ENCODE assay signal across 33 cellular contexts in genomic region chr3:127026661-127027060, GRCh38.
"Had no signal": no experiment of that assay in that cellular context is flagged by ENCODE, and none has a peak within 500 bp of the region (broad histone marks: within the 10 kb centered on the region; RNA-seq: fewer than 3 reads in every experiment).

No MANE protein-coding gene starts in this region.

- H3K27ac ChIP-seq: ascending aorta, cardiac muscle cell, SJCRH30, SK-N-MC, WERI-Rb-1 had no signal

- H3K9me3 Mint-ChIP-seq: activated CD4-positive, alpha-beta T cell treated with anti-CD3 and anti-CD28 coated beads, Interleukin-2, amount 10 ng/mL, durations not matched to agents 24 days and 14 days; activated CD8-positive, alpha-beta T cell treated with anti-CD3 and anti-CD28 coated beads for 36 hours; activated naive CD8-positive, alpha-beta T cell treated with anti-CD3 and anti-CD28 coated beads for 36 hours; activated T-cell treated with anti-CD3 and anti-CD28 coated beads, Interleukin-2, amount 50 U/mL, for 72 hours; activated T-helper 17 cell treated with anti-CD3 and anti-CD28 coated beads, Interleukin-2, amount 50 U/mL, for 72 hours; central memory CD8-positive, alpha-beta T cell had no signal

- H3K4me3 Mint-ChIP-seq: activated CD4-positive, alpha-beta T cell treated with anti-CD3 and anti-CD28 coated beads, Interleukin-2, amount 10 ng/mL, durations not matched to agents 24 days and 14 days; activated CD8-positive, alpha-beta T cell treated with anti-CD3 and anti-CD28 coated beads for 36 hours; activated naive CD8-positive, alpha-beta T cell treated with anti-CD3 and anti-CD28 coated beads for 36 hours; activated T-cell treated with anti-CD3 and anti-CD28 coated beads, Interleukin-2, amount 50 U/mL, for 72 hours; activated T-helper 17 cell treated with anti-CD3 and anti-CD28 coated beads, Interleukin-2, amount 50 U/mL, for 72 hours; central memory CD8-positive, alpha-beta T cell had no signal

- H3K27me3 Mint-ChIP-seq: activated CD4-positive, alpha-beta T cell treated with anti-CD3 and anti-CD28 coated beads, Interleukin-2, amount 10 ng/mL, durations not matched to agents 24 days and 14 days; activated CD8-positive, alpha-beta T cell treated with anti-CD3 and anti-CD28 coated beads for 36 hours; activated naive CD8-positive, alpha-beta T cell treated with anti-CD3 and anti-CD28 coated beads for 36 hours; activated T-helper 17 cell treated with anti-CD3 and anti-CD28 coated beads, Interleukin-2, amount 50 U/mL, for 72 hours; central memory CD8-positive, alpha-beta T cell had no signal

- H3K4me1 Mint-ChIP-seq: activated T-helper 17 cell treated with anti-CD3 and anti-CD28 coated beads, Interleukin-2, amount 50 U/mL, for 72 hours; central memory CD8-positive, alpha-beta T cell had no signal

- H3K4me3 ChIP-seq: ascending aorta, cardiac muscle cell, Peyer's patch, SJCRH30, SK-N-MC had no signal

- DNase-seq: activated CD4-positive, alpha-beta T cell treated with anti-CD3 and anti-CD28 coated beads, Interleukin-2, amount 10 ng/mL, durations not matched to agents 24 days and 14 days; activated CD4-positive, alpha-beta T cell treated with anti-CD3 and anti-CD28 coated beads, Interleukin-2, amount 50 U/mL, for 4 hours; activated CD8-positive, alpha-beta T cell treated with anti-CD3 and anti-CD28 coated beads for 36 hours; activated effector memory CD4-positive, alpha-beta T cell treated with anti-CD3 and anti-CD28 coated beads, Interleukin-2, amount 50 U/mL, for 16 hours; activated naive CD4-positive, alpha-beta T cell; activated naive CD4-positive, alpha-beta T cell treated with anti-CD3 and anti-CD28 coated beads, Interleukin-2, amount 50 U/mL, for 16 hours; activated naive CD8-positive, alpha-beta T cell treated with anti-CD3 and anti-CD28 coated beads for 36 hours; activated T-cell treated with anti-CD3 and anti-CD28 coated beads, Interleukin-2, amount 50 U/mL, for 1 hour; activated T-cell treated with anti-CD3 and anti-CD28 coated beads, Interleukin-2, amount 50 U/mL, for 72 hours; amygdala; Kasumi-1; KG1; MM.1S; MV-4-11; NCI-H1092; NCI-H1436 treated with DMSO at 0.1 percent for 48 hours; NCI-H187 treated with DMSO at 0.1 percent for 48 hours; NCI-H2081; NCI-H510A; NCI-H526; NCI-H748 treated with DMSO at 0.1 percent for 48 hours; NK-92 treated with Interleukin-12 subunit alpha and Interleukin-12 subunit beta, amount 100 ng/mL, for 24 hours; PC-3; Peyer's patch; SHP77; SJCRH30; T1000; WERI-Rb-1 had no signal

- H3K9me3 ChIP-seq: ascending aorta, Peyer's patch, SJCRH30 had no signal

- ATAC-seq: activated CD8-positive, alpha-beta T cell treated with anti-CD3 and anti-CD28 coated beads for 36 hours; activated T-cell treated with anti-CD3 and anti-CD28 coated beads, Interleukin-2, amount 50 U/mL, for 72 hours; activated T-helper 17 cell treated with anti-CD3 and anti-CD28 coated beads, Interleukin-2, amount 50 U/mL, for 72 hours; PC-3 had no signal

- H3K27me3 ChIP-seq: ascending aorta, cardiac muscle cell, Peyer's patch, SJCRH30 had no signal

- H3K27ac Mint-ChIP-seq: activated CD4-positive, alpha-beta T cell treated with anti-CD3 and anti-CD28 coated beads, Interleukin-2, amount 10 ng/mL, durations not matched to agents 24 days and 14 days; activated CD8-positive, alpha-beta T cell treated with anti-CD3 and anti-CD28 coated beads for 36 hours; activated naive CD8-positive, alpha-beta T cell treated with anti-CD3 and anti-CD28 coated beads for 36 hours; activated T-cell treated with anti-CD3 and anti-CD28 coated beads, Interleukin-2, amount 50 U/mL, for 72 hours; activated T-helper 17 cell treated with anti-CD3 and anti-CD28 coated beads, Interleukin-2, amount 50 U/mL, for 72 hours had no signal

- H3K4me1 ChIP-seq: ascending aorta, SJCRH30 had no signal
